Comparison of ENCODE assay signal across 1 cellular context in genomic region chr14:49585803-49586672, GRCh38.
TF ChIP-seq lines count a peak whose summit lies in the region.

RPS29 (minus strand) TSS chr14:49586380; CDS start chr14:49586346, 34 bp downstream.

TF ChIP-seq in HepG2, 621 proteins besides CTCF, POLR2A, EP300 and RAD21 (continued from another document and continues in another):
- TF ChIP-seq ZNF142 (CRISPR knock-in tag; IDR thresholded peaks at IDR 0.05) (peak; percentile 63; the same call in 1 of the 2 replicates), ZNF558 (CRISPR knock-in tag; IDR thresholded peaks at IDR 0.05; ENCODE audit: borderline replicate concordance) (0 out of 2 replicates have a peak, but pooled peaks have one; percentile 12), ARNT (IDR thresholded peaks at IDR 0.05) (no peak), ZNF136 (CRISPR knock-in tag; IDR thresholded peaks at IDR 0.05; ENCODE audit: low read depth) (no peak), RERE (CRISPR knock-in tag; IDR thresholded peaks at IDR 0.05; ENCODE audit: low read depth) (no peak), ZNF10 (CRISPR knock-in tag; IDR thresholded peaks at IDR 0.05; ENCODE audit: borderline replicate concordance, low read depth) (no peak), TBX3 (IDR thresholded peaks at IDR 0.05; ENCODE audit: borderline replicate concordance) (0 out of 2 replicates have a peak, but pooled peaks have one; percentile 47), ZNF768 (CRISPR knock-in tag; IDR thresholded peaks at IDR 0.05) (peak; percentile 54; the same call in 1 of the 2 replicates), PAWR (CRISPR knock-in tag; IDR thresholded peaks at IDR 0.05; ENCODE audit: borderline replicate concordance) (no peak), HMG20A (CRISPR knock-in tag; IDR thresholded peaks at IDR 0.05; ENCODE audit: borderline replicate concordance) (no peak), ZBTB20 (CRISPR knock-in tag; IDR thresholded peaks at IDR 0.05; ENCODE audit: borderline replicate concordance, low read depth) (0 out of 2 replicates have a peak, but pooled peaks have one; percentile 15), NR1H2 (CRISPR knock-in tag; IDR thresholded peaks at IDR 0.05; ENCODE audit: borderline replicate concordance, low read depth) (no peak), PAF1 (CRISPR knock-in tag; IDR thresholded peaks at IDR 0.05) (no peak), ZSCAN9 (CRISPR knock-in tag; IDR thresholded peaks at IDR 0.05; ENCODE audit: borderline replicate concordance) (no peak), FIP1L1 (IDR thresholded peaks at IDR 0.05; ENCODE audit: borderline replicate concordance, insufficient read depth, low read depth, low read length) (no peak), SALL2 (CRISPR knock-in tag; IDR thresholded peaks at IDR 0.05) (peak; percentile 88), DNMT1 (CRISPR knock-in tag; IDR thresholded peaks at IDR 0.05) (no peak), SOX5 (CRISPR knock-in tag; IDR thresholded peaks at IDR 0.05; ENCODE audit: borderline replicate concordance) (peak; percentile 54; the same call in 1 of the 2 replicates), ZNF598 (CRISPR knock-in tag; IDR thresholded peaks at IDR 0.05; ENCODE audit: borderline replicate concordance) (no peak; the same call in 1 of the 2 replicates), MED8 (CRISPR knock-in tag; IDR thresholded peaks at IDR 0.05; ENCODE audit: insufficient replicate concordance) (no peak), ZNF761 (CRISPR knock-in tag; conservative IDR thresholded peaks at IDR 0.05) (no peak), ZNF75D (CRISPR knock-in tag; IDR thresholded peaks at IDR 0.05; ENCODE audit: borderline replicate concordance) (no peak), ZNF224 (CRISPR knock-in tag; IDR thresholded peaks at IDR 0.05) (peak; percentile 95; the same call in 1 of the 2 replicates), ZNF720 (CRISPR knock-in tag; IDR thresholded peaks at IDR 0.05) (no peak), ZBTB10 (CRISPR knock-in tag; IDR thresholded peaks at IDR 0.05; ENCODE audit: borderline replicate concordance) (no peak; the same call in 1 of the 2 replicates), GABPA (IDR thresholded peaks at IDR 0.05; ENCODE audit: low read depth, low read length) (no peak), GABPA (CRISPR knock-in tag; IDR thresholded peaks at IDR 0.05; ENCODE audit: low read depth) (peak; percentile 44; the same call in 1 of the 2 replicates), IRF2 (CRISPR knock-in tag; IDR thresholded peaks at IDR 0.05) (peak; percentile 58), HHEX (CRISPR knock-in tag; IDR thresholded peaks at IDR 0.05) (no peak), ARNT2 (CRISPR knock-in tag; IDR thresholded peaks at IDR 0.05; ENCODE audit: low read depth) (no peak; the same call in none of the 2 replicates), ELF4 (CRISPR knock-in tag; IDR thresholded peaks at IDR 0.05; ENCODE audit: borderline replicate concordance) (peak; percentile 69; the same call in 1 of the 2 replicates), RBM39 (IDR thresholded peaks at IDR 0.05; ENCODE audit: low read depth, low read length, poor library complexity, severe bottlenecking) (peak; percentile 42), ZNF446 (CRISPR knock-in tag; IDR thresholded peaks at IDR 0.05) (no peak), ZNF124 (CRISPR knock-in tag; IDR thresholded peaks at IDR 0.05) (0 out of 2 replicates have a peak, but pooled peaks have one; percentile 50), PREB (CRISPR knock-in tag; IDR thresholded peaks at IDR 0.05) (no peak), WIZ (CRISPR knock-in tag; IDR thresholded peaks at IDR 0.05) (no peak), ZSCAN22 (CRISPR knock-in tag; IDR thresholded peaks at IDR 0.05) (no peak), MEIS2 (CRISPR knock-in tag; IDR thresholded peaks at IDR 0.05) (no peak), TOPORS (CRISPR knock-in tag; IDR thresholded peaks at IDR 0.05) (peak; percentile 82; the same call in 1 of the 2 replicates), ZBTB26 (CRISPR knock-in tag; IDR thresholded peaks at IDR 0.05; ENCODE audit: borderline replicate concordance) (no peak), FUBP1 (CRISPR knock-in tag; IDR thresholded peaks at IDR 0.05; ENCODE audit: borderline replicate concordance) (no peak), NAIF1 (CRISPR knock-in tag; IDR thresholded peaks at IDR 0.05; ENCODE audit: borderline replicate concordance) (no peak; the same call in 1 of the 2 replicates), FOXJ3 (CRISPR knock-in tag; IDR thresholded peaks at IDR 0.05; ENCODE audit: borderline replicate concordance) (peak; percentile 68; the same call in 1 of the 2 replicates)
